1 cellular context compared by ENCODE assay signal in genomic region chr21:38075833-38076567, GRCh38.
TF ChIP-seq lines count a peak whose summit lies in the region.

No MANE protein-coding gene starts in this region.

TF ChIP-seq in K562, 482 proteins besides CTCF, POLR2A, EP300 and RAD21 (continued from another document and continues in another):
- TF ChIP-seq CREB3 (tag; conservative IDR thresholded peaks at IDR 0.05; ENCODE audit: low read depth) (no peak), DIDO1 (tag; IDR thresholded peaks at IDR 0.05; ENCODE audit: low read depth) (no peak), ESRRB (CRISPR knock-in tag; IDR thresholded peaks at IDR 0.05; ENCODE audit: borderline replicate concordance) (no peak), RHOXF2B (CRISPR knock-in tag; conservative IDR thresholded peaks at IDR 0.05) (no peak), ZNF253 (CRISPR knock-in tag; conservative IDR thresholded peaks at IDR 0.05) (no peak), EZH2 (IDR thresholded peaks at IDR 0.05; ENCODE audit: borderline replicate concordance, low read depth, low read length) (no peak), ARID2 (IDR thresholded peaks at IDR 0.05) (0 out of 2 replicates have a peak, but pooled peaks have one; percentile 47), ATF1 (CRISPR knock-in tag; IDR thresholded peaks at IDR 0.05) (no peak), ATF1 (tag; IDR thresholded peaks at IDR 0.05) (no peak), POLR2B (IDR thresholded peaks at IDR 0.05; ENCODE audit: low read depth, partially characterized antibody) (peak; percentile 42), RERE (CRISPR knock-in tag; IDR thresholded peaks at IDR 0.05; ENCODE audit: borderline replicate concordance) (no peak), POLR3G (IDR thresholded peaks at IDR 0.05; ENCODE audit: extremely low read depth, insufficient read length, insufficient replicate concordance) (no peak), E2F6 (IDR thresholded peaks at IDR 0.05; ENCODE audit: borderline replicate concordance in 1 of 2, extremely low read depth in 1 of 2, insufficient read depth in 1 of 2, insufficient read length in 1 of 2, low read depth in 1 of 2, low read length in 1 of 2, poor library complexity in 1 of 2, severe bottlenecking in 1 of 2) (no peak), ZBTB43 (CRISPR knock-in tag; IDR thresholded peaks at IDR 0.05) (no peak), DPF2 (IDR thresholded peaks at IDR 0.05) (no peak), TBL1XR1 (IDR thresholded peaks at IDR 0.05; ENCODE audit: low read length in 2 of 2) (no peak), MCM5 (IDR thresholded peaks at IDR 0.05; ENCODE audit: low read depth) (no peak), MTA2 (IDR thresholded peaks at IDR 0.05; ENCODE audit: low read depth) (0 out of 2 replicates have a peak, but pooled peaks have one; percentile 17), ZNF274 (IDR thresholded peaks at IDR 0.05; ENCODE audit: borderline replicate concordance, low read depth, low read length) (no peak), THRB (CRISPR knock-in tag; conservative IDR thresholded peaks at IDR 0.05) (no peak), SLC30A9 (CRISPR knock-in tag; IDR thresholded peaks at IDR 0.05) (no peak), XRCC4 (IDR thresholded peaks at IDR 0.05; ENCODE audit: extremely low read depth, insufficient read depth, insufficient read length) (no peak), MLLT1 (IDR thresholded peaks at IDR 0.05) (0 out of 4 replicates have a peak, but pooled peaks of 1 of the 2 experiments have one; percentile 37), CBX3 (IDR thresholded peaks at IDR 0.05; ENCODE audit: borderline replicate concordance in 1 of 2, low read length in 2 of 2) (no peak), CHD1 (IDR thresholded peaks at IDR 0.05; ENCODE audit: low read length) (no peak), TAF1 (IDR thresholded peaks at IDR 0.05; ENCODE audit: control insufficient read depth, extremely low read depth, insufficient read depth, low read length, severe bottlenecking) (no peak), ZSCAN29 (IDR thresholded peaks at IDR 0.05) (no peak), ZNF398 (CRISPR knock-in tag; IDR thresholded peaks at IDR 0.05) (no peak), SAFB (IDR thresholded peaks at IDR 0.05; ENCODE audit: borderline replicate concordance, low read depth, low read length) (no peak), TRIM28 (IDR thresholded peaks at IDR 0.05) (no peak), SOX6 (IDR thresholded peaks at IDR 0.05) (no peak), STAG1 (CRISPR knock-in tag; IDR thresholded peaks at IDR 0.05; ENCODE audit: borderline replicate concordance) (no peak), CEBPB (tag; IDR thresholded peaks at IDR 0.05) (no peak), CBX8 (IDR thresholded peaks at IDR 0.05; ENCODE audit: borderline replicate concordance, extremely low read depth, low read depth, low read length, poor library complexity, severe bottlenecking) (no peak), HBP1 (CRISPR knock-in tag; IDR thresholded peaks at IDR 0.05) (peak; percentile 71; the same call in 1 of the 2 replicates), NR0B1 (IDR thresholded peaks at IDR 0.05; ENCODE audit: partially characterized antibody) (no peak), CEBPZ (IDR thresholded peaks at IDR 0.05; ENCODE audit: borderline replicate concordance, low read depth, low read length) (no peak), NFIC (IDR thresholded peaks at IDR 0.05) (peak; percentile 97), SMAD1 (IDR thresholded peaks at IDR 0.05; ENCODE audit: low read depth, low read length, partially characterized antibody) (peak; percentile 62)
